Comparison of ENCODE assay signal across 9 cellular contexts in the genomic region with DNA sequence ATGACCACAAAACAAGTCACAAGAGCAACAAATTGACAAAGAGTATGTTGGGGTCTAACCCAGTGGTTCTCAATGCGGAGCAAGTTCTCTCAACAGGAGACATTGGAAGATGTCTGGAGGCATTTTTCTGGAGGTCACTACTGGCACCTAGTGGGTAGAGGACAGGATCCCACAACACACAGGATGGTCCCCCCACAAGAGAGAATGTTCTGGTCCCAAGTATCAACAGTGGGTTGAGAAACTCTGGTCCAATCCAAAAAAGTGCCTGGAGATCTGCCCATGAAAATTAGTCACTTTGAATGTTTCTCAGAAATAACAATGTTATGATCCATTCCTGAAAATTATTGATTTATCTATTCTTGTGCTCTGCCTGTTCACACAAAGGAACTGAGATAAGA. TPM values are rescaled to one million over a fixed set of nuclear protein-coding genes. Genes with fewer than 3 reads are reported as not detected.
A peak's percentile ranks its signal among the peaks of the same experiment; 100 is the strongest.
DNase-seq lines count a peak whose midpoint lies in the region; ATAC-seq, FAIRE-seq and TF ChIP-seq lines count a peak whose summit lies in the region.
"Had no signal": no experiment of that assay in that cellular context is flagged by ENCODE, and none has a peak within 500 bp of the region (broad histone marks: within the 10 kb centered on the region; RNA-seq: fewer than 3 reads in every experiment).

No MANE protein-coding gene starts in this region.

- no peaks in the 10 kb centered on the region; the same call in 1 of the 2 replicates for H3K9me3 ChIP-seq in K562 (replicated peaks; ENCODE audit: control insufficient read depth, insufficient read depth, low read depth, low read length)
- peaks cover 3% of the 10 kb centered on the region for H3K9me3 ChIP-seq in mesenchymal stem cell (ENCODE audit: control insufficient read depth, low read length)

- peaks cover 63% of the 10 kb centered on the region for H3K79me2 ChIP-seq in ACC112 (ENCODE audit: control insufficient read depth, insufficient read depth, low read length, unreplicated experiment)
- H3K79me2 ChIP-seq in K562 (ENCODE audit: control insufficient read depth, insufficient read depth, low read length) = peaks cover 11% of the 10 kb centered on the region; the same call in 2 of the 3 replicates

- peak; percentile 95 for DNase-seq in HCEC 1CT
- DNase-seq in K562 (ENCODE audit: extremely low read depth in 1 of 4, low spot score in 3 of 4) = peak in 1 of 4 experiments; percentile 28
- DNase-seq in mesenchymal stem cell = peak; percentile 96
- DNase-seq in activated CD4-positive, CD25-positive, alpha-beta regulatory T cell treated with anti-CD3 and anti-CD28 coated beads, Interleukin-2, amount 50 U/mL, for 72 hours = no peak
- DNase-seq in GM19238 (ENCODE audit: insufficient read length, low spot score) = no peak
- no peak for DNase-seq in stimulated activated CD4-positive, alpha-beta T cell treated with anti-CD3 and anti-CD28 coated beads, Interleukin-4, amount 100 ng/mL, for 4 hours

- FAIRE-seq in K562 (lab: Jason Lieb, UNC) = peak; percentile 15
- FAIRE-seq: colon had no signal

- H2BK15ac ChIP-seq in mesenchymal stem cell (ENCODE audit: low read depth, poor library complexity, severe bottlenecking) = no peak overlapping the region

- TF ChIP-seq RAD21 in K562 (CRISPR knock-in tag; conservative IDR thresholded peaks at IDR 0.05 in 1 of 2, IDR thresholded peaks at IDR 0.05 in 1 of 2) = peak in 1 of 2 experiments; percentile 47; a peak in 2 of 4 replicates

- H3K4ac ChIP-seq in mesenchymal stem cell (ENCODE audit: low read depth in 1 of 2, low read length in 2 of 2) = no peak overlapping the region

- peak overlapping the region in 1 of 2 experiments; percentile 78 for H2BK12ac ChIP-seq in mesenchymal stem cell (ENCODE audit: low read length in 2 of 2)

- peak overlapping the region in 1 of 2 experiments; percentile 92 for H3K18ac ChIP-seq in mesenchymal stem cell (ENCODE audit: low read depth in 1 of 2, low read length in 2 of 2)

- H3K36me3 ChIP-seq in ACC112 (ENCODE audit: insufficient read depth, low read length) (peaks cover 26% of the 10 kb centered on the region), K562 (ENCODE audit: control insufficient read depth, insufficient read depth, low read length) (no peaks in the 10 kb centered on the region; the same call in 2 of the 3 replicates), mesenchymal stem cell (ENCODE audit: control insufficient read depth in 1 of 2, insufficient read depth in 2 of 2, low read depth in 1 of 2, low read length in 2 of 2) (peaks cover 11 to 30% of the 10 kb centered on the region in 2 experiments)

- CTCF ChIA-PET in K562 (lab: Yijun Ruan, JAX; ENCODE audit: low intra/inter-chr PET ratio) = interaction anchor here (1.2 kb wide), 1 partner anchor 190 kb away, joined by 4 read pairs; no protein-coding TSS in a partner anchor

- no peak overlapping the region for H3K23ac ChIP-seq in mesenchymal stem cell (ENCODE audit: low read length in 2 of 2)

- H4K91ac ChIP-seq in mesenchymal stem cell (ENCODE audit: low read length) = no peak overlapping the region

- H2AFZ ChIP-seq in ACC112 (ENCODE audit: low read length, unreplicated experiment) (no peak overlapping the region), K562 (ENCODE audit: low read depth, low read length) (no peak overlapping the region), mesenchymal stem cell (ENCODE audit: low read depth, low read length) (no peak overlapping the region)

- H3K27ac ChIP-seq in ACC112 (ENCODE audit: low read depth, low read length) (peak overlapping the region; percentile 99), K562 (ENCODE audit: extremely low read depth, low read depth, low read length) (peak overlapping the region; percentile 67; the same call in 2 of the 3 replicates), mesenchymal stem cell (ENCODE audit: low read length, poor library complexity, severe bottlenecking) (peak overlapping the region; percentile 83)

- BruUV-seq in K562 (replicated peaks; lab: Mats Ljungman, UMichigan) = no TSS peak

- H2AK5ac ChIP-seq in mesenchymal stem cell (ENCODE audit: low read length, severe bottlenecking) = peak overlapping the region; percentile 43

- no peak overlapping the region for H2BK5ac ChIP-seq in mesenchymal stem cell (ENCODE audit: low read depth, low read length, poor library complexity, severe bottlenecking)

- no peak overlapping the region for H4K8ac ChIP-seq in mesenchymal stem cell (ENCODE audit: low read length)

- WGBS in K562 (ENCODE audit: insufficient coverage, low coverage, missing lambda C conversion rate) = 91% methylated on average over 1 of the region's 1 CpG
- WGBS in mesenchymal stem cell = 67% methylated on average over 1 of the region's 1 CpG

- H3K9ac ChIP-seq in K562 (ENCODE audit: insufficient read depth in 1 of 2, low read depth in 2 of 2, low read length in 2 of 2) = peak overlapping the region in 1 of 2 experiments; percentile 20; a peak in 1 of 4 replicates
- peak overlapping the region; percentile 100 for H3K9ac ChIP-seq in mesenchymal stem cell (ENCODE audit: low read length)

- no peaks in the 10 kb centered on the region for H3K9me1 ChIP-seq in K562 (ENCODE audit: control insufficient read depth, insufficient read depth, low read length)

- TF ChIP-seq EP300 in K562 (IDR thresholded peaks at IDR 0.05; ENCODE audit: low read length) = no peak

- H3K4me1 ChIP-seq in ACC112 (ENCODE audit: control insufficient read depth, insufficient read depth, low read length, unreplicated experiment) (peaks cover 70% of the 10 kb centered on the region), K562 (replicated peaks in 1 of 2; ENCODE audit: control insufficient read depth in 2 of 2, insufficient read depth in 2 of 2, low read length in 2 of 2) (peaks cover 37 to 38% of the 10 kb centered on the region in 2 experiments), mesenchymal stem cell (ENCODE audit: control insufficient read depth, insufficient read depth, low read depth, low read length) (peaks cover 23% of the 10 kb centered on the region)

- ATAC-seq in K562 (no peak), HG03135 (IDR thresholded peaks at IDR 0.05; ENCODE audit: unreplicated experiment) (no peak)

- H3K27me3 ChIP-seq in ACC112 (ENCODE audit: insufficient read depth, low read length) (no peaks in the 10 kb centered on the region), K562 (ENCODE audit: control insufficient read depth in 2 of 2, insufficient read depth in 2 of 2, low read length in 2 of 2) (peaks cover 0 to 6% of the 10 kb centered on the region in 2 experiments; a peak in 1 of 5 replicates), mesenchymal stem cell (ENCODE audit: control insufficient read depth in 1 of 2, insufficient read depth in 1 of 2, low read length in 2 of 2) (no peaks in the 10 kb centered on the region)

- no peak overlapping the region for H2BK120ac ChIP-seq in mesenchymal stem cell (ENCODE audit: low read depth, low read length)

- H3K79me1 ChIP-seq in mesenchymal stem cell (replicated peaks; ENCODE audit: low read length, poor library complexity, severe bottlenecking) = no peaks in the 10 kb centered on the region

- no peak for TF ChIP-seq POLR2A in K562 (conservative IDR thresholded peaks at IDR 0.05)

- peak; percentile 26 to 32 (median 30); a peak in 4 of 6 replicates for TF ChIP-seq CTCF in K562 (IDR thresholded peaks at IDR 0.05 in 2 of 3, conservative IDR thresholded peaks at IDR 0.05 in 1 of 3; ENCODE audit: insufficient read depth in 2 of 3, low read depth in 1 of 3, low read length in 3 of 3)

- in situ Hi-C loops in K562 (cut with MboI) = no loop called here

- H4K20me1 ChIP-seq in K562 (replicated peaks; ENCODE audit: control insufficient read depth, insufficient read depth, low read length) = 0 out of 2 replicates have a peak, but pooled peaks cover 13% of the 10 kb centered on the region

- H3K4me2 ChIP-seq in K562 (ENCODE audit: insufficient read depth, low read length) (no peak overlapping the region; the same call in 1 of the 2 replicates), mesenchymal stem cell (ENCODE audit: low read length, poor library complexity, severe bottlenecking) (no peak overlapping the region)

- intact Hi-C loops in K562 (cut with micrococcal nuclease) = loop anchor here (10.0 kb wide), 1 partner anchor 729 kb away; a partner anchor contains a TSS

- no peak overlapping the region for H3K14ac ChIP-seq in mesenchymal stem cell (ENCODE audit: low read length in 2 of 2)

- POLR2A ChIA-PET in K562 (lab: Yijun Ruan, JAX) = no interaction called here

- peak overlapping the region; percentile 94 for H3K4me3 ChIP-seq in ACC112 (ENCODE audit: low read depth, low read length)
- no peak overlapping the region for H3K4me3 ChIP-seq in K562
- peak overlapping the region in 1 of 2 experiments; percentile 100 for H3K4me3 ChIP-seq in mesenchymal stem cell (ENCODE audit: insufficient read depth in 1 of 2, low read depth in 1 of 2, low read length in 2 of 2)

RNA-seq across cellular contexts. Expression of a gene that starts 3.3 kb away (rescaled TPM):
- total RNA-seq in K562 (2011; cell fraction: chromatin; rRNA removed; ENCODE audit: low replicate concordance) = 12.8 and 19.4 TPM in 2 replicates
- total RNA-seq in K562 (2011; cell fraction: nucleolus; rRNA removed) = 8.0 and 10.2 TPM in 2 replicates
- 7.7 and 9.5 TPM in 2 replicates for total RNA-seq in K562 (2011; cell fraction: nucleoplasm; rRNA removed)
- 2.0 and 2.9 TPM in 2 replicates for total RNA-seq in K562 (2014; rRNA removed)
- 2.3 and 2.5 TPM in 2 replicates for total RNA-seq in K562 (2014; rRNA removed; fragmentation: Illumina TruSeq; extraction: Trizol)
- total RNA-seq in K562 (2015; rRNA removed; fragmentation: Illumina TruSeq; extraction: Trizol) = 1.7 and 2.2 TPM in 2 replicates
- total RNA-seq in K562 (2021) = 5.5 and 6.5 TPM in 2 replicates
- polyA plus RNA-seq in K562 (2011; rRNA removed) = 3.4 and 4.2 TPM in 2 replicates
- 2.8 and 3.3 TPM in 2 replicates for polyA plus RNA-seq in K562 (2011; cell fraction: cytosol; rRNA removed)
- 4.0 and 4.1 TPM in 2 replicates for polyA plus RNA-seq in K562 (2011; cell fraction: nucleus; rRNA removed)
- polyA plus RNA-seq in K562 (2012) = 3.3 and 5.5 TPM in 2 replicates
- polyA plus RNA-seq in K562 (2014; fragmentation: Illumina TruSeq; extraction: Trizol) = 2.5 and 3.1 TPM in 2 replicates
- under 1 TPM; 0.41 to 0.45 TPM for polyA plus RNA-seq in K562 (2014; fragmentation: Nextera tagmentation; extraction: Ambion mirVana)
- polyA plus RNA-seq in K562 (2014; rRNA removed) = 2.3 and 2.8 TPM in 2 replicates
- polyA minus RNA-seq in K562 (2011; rRNA and poly(A)+ RNA removed) = 4.5 and 5.0 TPM in 2 replicates
- 2.5 and 4.4 TPM in 2 replicates for polyA minus RNA-seq in K562 (2011; cell fraction: cytosol; rRNA and poly(A)+ RNA removed)
- 4.7 and 5.2 TPM in 2 replicates for polyA minus RNA-seq in K562 (2011; cell fraction: nucleus; rRNA and poly(A)+ RNA removed)
- 42.7 TPM for polyA plus RNA-seq in mesenchymal stem cell (2013, experiment 1 of 2)
- 38.8 TPM for polyA plus RNA-seq in mesenchymal stem cell (2013, experiment 2 of 2)

RNA-seq across cellular contexts. Expression of a gene that starts 25.8 kb away (rescaled TPM):
- total RNA-seq in K562 (2011; cell fraction: chromatin; rRNA removed; ENCODE audit: low replicate concordance) = not detected in 2 replicates
- not detected in 2 replicates for total RNA-seq in K562 (2011; cell fraction: nucleolus; rRNA removed)
- not detected in 2 replicates for total RNA-seq in K562 (2011; cell fraction: nucleoplasm; rRNA removed)
- total RNA-seq in K562 (2014; rRNA removed) = not detected in 2 replicates
- not detected in 2 replicates for total RNA-seq in K562 (2014; rRNA removed; fragmentation: Illumina TruSeq; extraction: Trizol)
- not detected in 2 replicates for total RNA-seq in K562 (2015; rRNA removed; fragmentation: Illumina TruSeq; extraction: Trizol)
- total RNA-seq in K562 (2021) = not detected in 2 replicates
- polyA plus RNA-seq in K562 (2011; rRNA removed) = not detected in 2 replicates
- polyA plus RNA-seq in K562 (2011; cell fraction: cytosol; rRNA removed) = not detected in 2 replicates
- not detected in 2 replicates for polyA plus RNA-seq in K562 (2011; cell fraction: nucleus; rRNA removed)
- not detected in 2 replicates for polyA plus RNA-seq in K562 (2012)
- not detected in 2 replicates for polyA plus RNA-seq in K562 (2014; fragmentation: Illumina TruSeq; extraction: Trizol)
- polyA plus RNA-seq in K562 (2014; fragmentation: Nextera tagmentation; extraction: Ambion mirVana) = not detected
- polyA plus RNA-seq in K562 (2014; rRNA removed) = not detected in 2 replicates
- not detected in 2 replicates for polyA minus RNA-seq in K562 (2011; rRNA and poly(A)+ RNA removed)
- polyA minus RNA-seq in K562 (2011; cell fraction: cytosol; rRNA and poly(A)+ RNA removed) = not detected in 2 replicates
- polyA minus RNA-seq in K562 (2011; cell fraction: nucleus; rRNA and poly(A)+ RNA removed) = not detected in 2 replicates
- not detected for polyA plus RNA-seq in mesenchymal stem cell (2013, experiment 1 of 2)
- polyA plus RNA-seq in mesenchymal stem cell (2013, experiment 2 of 2) = not detected

Comparison
In these comparisons a context has a peak if more than half of its experiments do, and no peak if none do; other contexts are left out.
1. DNase-seq: peak in HCEC 1CT (single experiment) and mesenchymal stem cell (single experiment); none in activated CD4-positive, CD25-positive, alpha-beta regulatory T cell treated with anti-CD3 and anti-CD28 coated beads, Interleukin-2, amount 50 U/mL, for 72 hours (single experiment), GM19238 (single experiment) and stimulated activated CD4-positive, alpha-beta T cell treated with anti-CD3 and anti-CD28 coated beads, Interleukin-4, amount 100 ng/mL, for 4 hours (0 of 2).
2. Peak in every context shown above with its lines, with median percentiles within 50 percentile points of each other: H3K27ac ChIP-seq.